ENCODE assay signal across 14 cellular contexts in genomic region chr10:6737080-6737641, GRCh38.
A peak's percentile ranks its signal among the peaks of the same experiment; 100 is the strongest.
DNase-seq lines count a peak whose midpoint lies in the region; ATAC-seq, FAIRE-seq and TF ChIP-seq lines count a peak whose summit lies in the region.
"Had no signal": no experiment of that assay in that cellular context is flagged by ENCODE, and none has a peak within 500 bp of the region (broad histone marks: within the 10 kb centered on the region; RNA-seq: fewer than 3 reads in every experiment).

No MANE protein-coding gene starts in this region.

- TF ChIP-seq EP300 in Ishikawa (IDR thresholded peaks at IDR 0.05; ENCODE audit: borderline replicate concordance), result peak; percentile 66; the same call in 1 of the 2 replicates

- WGBS in endodermal cell (ENCODE audit: insufficient coverage in 1 of 2, insufficient read length in 1 of 2), 2 experiments, result 51 to 66% methylated on average over 4 to 9 of the region's 9 CpGs

- TF ChIP-seq CTCF in endodermal cell (conservative IDR thresholded peaks at IDR 0.05) (no peak), left lung (IDR thresholded peaks at IDR 0.05) (no peak), uterus (IDR thresholded peaks at IDR 0.05) (no peak), D721Med (IDR thresholded peaks at IDR 0.05; ENCODE audit: insufficient read depth, missing control alignments) (no peak)

- no peak for FAIRE-seq in D721Med (lab: Jason Lieb, UNC)
- FAIRE-seq: endometrium had no signal

- no peaks in the 10 kb centered on the region for H3K4me1 ChIP-seq in endodermal cell (ENCODE audit: control insufficient read depth, insufficient read depth, low read length)
- peaks cover 0 to 7% of the 10 kb centered on the region in 2 donors for H3K4me1 ChIP-seq in left lung
- no peaks in the 10 kb centered on the region for H3K4me1 ChIP-seq in uterus

- no peak overlapping the region for H3K9ac ChIP-seq in endodermal cell (ENCODE audit: extremely low read depth, low read length, poor library complexity, severe bottlenecking)

- no peak for TF ChIP-seq POLR2A in uterus (IDR thresholded peaks at IDR 0.05)

- DNase-seq in AG08396 (ENCODE audit: low spot score) (peak; percentile 25), endodermal cell (peak; percentile 81), left lung (no peak), uterus (no peak), NCI-H1105 treated with DMSO at 0.1 percent for 48 hours (lab: John Stamatoyannopoulos, UW) (no peak), D721Med (ENCODE audit: insufficient read length, low spot score) (no peak)
- no peak for DNase-seq in stimulated activated naive CD8-positive, alpha-beta T cell treated with anti-CD3 and anti-CD28 coated beads, Interleukin-15, Interleukin-2, amounts not matched to agents 100 U/mL and 50 U/mL, for 24 hours
- DNase-seq: activated CD4-positive, alpha-beta T cell treated with anti-CD3 and anti-CD28 coated beads for 4 hours; activated naive CD4-positive, alpha-beta T cell treated with anti-CD3 and anti-CD28 coated beads, Interleukin-2, amount 10 ng/mL, durations not matched to agents 7 days and 5 days; NCI-H2081 treated with DMSO at 0.1 percent for 48 hours; SHP77 treated with DMSO at 0.1 percent for 48 hours had no signal

- 0 out of 2 replicates have a peak, but pooled peaks have one; percentile 13 for TF ChIP-seq RAD21 in Ishikawa (IDR thresholded peaks at IDR 0.05; ENCODE audit: low read depth)

- H3K27me3 Mint-ChIP-seq in endodermal cell (ENCODE audit: insufficient read depth), result no peaks in the 10 kb centered on the region

- no peak overlapping the region for H3K4me3 Mint-ChIP-seq in endodermal cell
- H3K4me3 Mint-ChIP-seq: activated naive CD4-positive, alpha-beta T cell treated with anti-CD3 and anti-CD28 coated beads, Interleukin-2, amount 10 ng/mL, durations not matched to agents 7 days and 5 days had no signal

- H3K27ac ChIP-seq in endodermal cell (ENCODE audit: low read depth, low read length) (no peak overlapping the region), left lung (no peak overlapping the region), uterus (no peak overlapping the region)

- H3K4me3 ChIP-seq in endodermal cell (ENCODE audit: low read length) (no peak overlapping the region), left lung (no peak overlapping the region), uterus (no peak overlapping the region)
- H3K4me3 ChIP-seq: lung had no signal

- H3K36me3 ChIP-seq in endodermal cell (ENCODE audit: control insufficient read depth, insufficient read depth, low read length) (no peaks in the 10 kb centered on the region), left lung (no peaks in the 10 kb centered on the region), uterus (no peaks in the 10 kb centered on the region)

- intact Hi-C loops in left lung (cut with DNase I) (no loop called here), uterus (cut with DNase I; ENCODE audit: low total_unique reads) (no loop called here)

- H3K27ac Mint-ChIP-seq in endodermal cell, result no peak overlapping the region
- H3K27ac Mint-ChIP-seq: activated naive CD4-positive, alpha-beta T cell treated with anti-CD3 and anti-CD28 coated beads, Interleukin-2, amount 10 ng/mL, durations not matched to agents 7 days and 5 days had no signal

- H3K36me3 Mint-ChIP-seq in endodermal cell (ENCODE audit: low read depth), result no peaks in the 10 kb centered on the region
- H3K36me3 Mint-ChIP-seq: activated naive CD4-positive, alpha-beta T cell treated with anti-CD3 and anti-CD28 coated beads, Interleukin-2, amount 10 ng/mL, durations not matched to agents 7 days and 5 days had no signal

- H3K27me3 ChIP-seq in endodermal cell (ENCODE audit: control insufficient read depth, insufficient read depth, low read length, poor library complexity, severe bottlenecking) (no peaks in the 10 kb centered on the region), left lung (peaks cover 0 to 41% of the 10 kb centered on the region in 2 donors), uterus (no peaks in the 10 kb centered on the region)

- H3K4me1 Mint-ChIP-seq in endodermal cell, result peaks cover 6% of the 10 kb centered on the region

- H3K9me3 ChIP-seq in endodermal cell (ENCODE audit: control insufficient read depth, low read length), result no peaks in the 10 kb centered on the region
- no peaks in the 10 kb centered on the region for H3K9me3 ChIP-seq in left lung
- no peaks in the 10 kb centered on the region for H3K9me3 ChIP-seq in uterus

- H3K9me3 Mint-ChIP-seq in endodermal cell, result no peaks in the 10 kb centered on the region
- H3K9me3 Mint-ChIP-seq: activated naive CD4-positive, alpha-beta T cell treated with anti-CD3 and anti-CD28 coated beads, Interleukin-2, amount 10 ng/mL, durations not matched to agents 7 days and 5 days had no signal

- ATAC-seq in left lung, result peak; percentile 68
- no peak for ATAC-seq in stimulated activated naive CD8-positive, alpha-beta T cell treated with anti-CD3 and anti-CD28 coated beads, Interleukin-15, Interleukin-2, amounts not matched to agents 100 U/mL and 50 U/mL, for 24 hours

TF ChIP-seq in Ishikawa, 13 proteins besides CTCF, POLR2A, EP300 and RAD21:
- TF ChIP-seq NFIC (IDR thresholded peaks at IDR 0.05) (peak; percentile 76), CREB1 (IDR thresholded peaks at IDR 0.05; ENCODE audit: low read depth) (no peak), TAF1 (IDR thresholded peaks at IDR 0.05; ENCODE audit: low read depth) (no peak), CEBPB (IDR thresholded peaks at IDR 0.05) (no peak), TCF12 (IDR thresholded peaks at IDR 0.05; ENCODE audit: low read depth) (peak; percentile 66; the same call in 1 of the 2 replicates), YY1 (IDR thresholded peaks at IDR 0.05; ENCODE audit: low read depth) (0 out of 2 replicates have a peak, but pooled peaks have one; percentile 15), REST (IDR thresholded peaks at IDR 0.05; ENCODE audit: low read depth) (no peak), TEAD4 (IDR thresholded peaks at IDR 0.05) (peak; percentile 92), ZBTB7A (IDR thresholded peaks at IDR 0.05; ENCODE audit: low read depth) (0 out of 2 replicates have a peak, but pooled peaks have one; percentile 63)

Comparison
In these comparisons a context has a peak if more than half of its experiments do, and no peak if none do; other contexts are left out.
1. DNase-seq: peak in AG08396 (single experiment) and endodermal cell (single experiment); none in left lung (0 of 2), uterus (0 of 2), stimulated activated naive CD8-positive, alpha-beta T cell treated with anti-CD3 and anti-CD28 coated beads, Interleukin-15, Interleukin-2, amounts not matched to agents 100 U/mL and 50 U/mL, for 24 hours (single experiment), NCI-H1105 treated with DMSO at 0.1 percent for 48 hours (single experiment) and D721Med (single experiment).